In the genomic region with DNA sequence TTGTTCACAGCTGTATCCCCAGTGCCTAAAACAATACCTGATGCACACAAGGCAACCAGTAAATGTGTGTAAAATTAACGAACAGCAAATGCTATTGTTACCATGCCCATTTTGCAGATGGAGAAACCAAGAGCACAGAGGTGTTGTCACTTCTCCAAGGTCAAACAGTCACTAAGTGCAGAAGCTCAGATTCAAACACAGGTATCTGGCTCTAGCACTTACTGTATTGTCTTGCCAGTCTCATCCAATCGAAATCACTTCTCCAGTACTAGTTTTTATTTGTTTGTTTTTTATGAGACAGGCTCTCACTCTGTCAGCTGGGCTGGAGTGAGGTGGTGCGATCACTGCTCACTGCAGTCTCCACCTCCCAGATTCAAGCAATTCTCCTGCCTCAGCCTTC, we compare ENCODE assay signal across 24 cellular contexts. TPM values are rescaled to one million over a fixed set of nuclear protein-coding genes. Genes with fewer than 3 reads are reported as not detected.
A peak's percentile ranks its signal among the peaks of the same experiment; 100 is the strongest.
DNase-seq lines count a peak whose midpoint lies in the region; ATAC-seq, FAIRE-seq and TF ChIP-seq lines count a peak whose summit lies in the region.
"Had no signal": no experiment of that assay in that cellular context is flagged by ENCODE, and none has a peak within 500 bp of the region (broad histone marks: within the 10 kb centered on the region; RNA-seq: fewer than 3 reads in every experiment).

No MANE protein-coding gene starts in this region.

- H3K4me3 ChIP-seq in HepG2 (replicated peaks in 1 of 3; ENCODE audit: insufficient read depth in 1 of 3, low read depth in 2 of 3, low read length in 3 of 3), result no peak overlapping the region
- no peak overlapping the region for H3K4me3 ChIP-seq in right lobe of liver
- H3K4me3 ChIP-seq in keratinocyte (ENCODE audit: control insufficient read depth in 2 of 3, extremely low read depth in 1 of 3, insufficient read depth in 2 of 3, low read depth in 1 of 3, low read length in 3 of 3), result no peak overlapping the region
- H3K4me3 ChIP-seq: GM12878 had no signal

- H3K27ac ChIP-seq in HepG2 (ENCODE audit: extremely low read length, insufficient read depth, low read length) (no peak overlapping the region), right lobe of liver (no peak overlapping the region), keratinocyte (ENCODE audit: control insufficient read depth, insufficient read depth, low read length) (no peak overlapping the region), substantia nigra (ENCODE audit: low read depth, low read length, poor library complexity, severe bottlenecking) (no peak overlapping the region)

- peaks cover 2% of the 10 kb centered on the region for H3K9me1 ChIP-seq in keratinocyte (ENCODE audit: control insufficient read depth, extremely low read depth, insufficient read depth, low read length)

- peak overlapping the region; percentile 60; the same call in 1 of the 2 replicates for H3K27ac Mint-ChIP-seq in WTC11
- H3K27ac Mint-ChIP-seq: B cell had no signal

- no TSS peak for BruUV-seq in HepG2 (replicated peaks; lab: Mats Ljungman, UMichigan)

- in situ Hi-C loops in HepG2 (cut with HindIII; ENCODE audit: extremely low pct_ligation_motif_present, low pct_unique_long_range_greater_than_20kb), result no loop called here

- H3K4me3 Mint-ChIP-seq in WTC11, result no peak overlapping the region
- H3K4me3 Mint-ChIP-seq: B cell had no signal

- peaks cover 3% of the 10 kb centered on the region; the same call in 1 of the 2 replicates for H3K36me3 Mint-ChIP-seq in WTC11

- no peaks in the 10 kb centered on the region for H4K20me1 ChIP-seq in HepG2 (ENCODE audit: insufficient read depth, low read length)
- H4K20me1 ChIP-seq in keratinocyte (ENCODE audit: control insufficient read depth, extremely low read depth, insufficient read depth, low read length), result no peaks in the 10 kb centered on the region

- dilution Hi-C loops in keratinocyte (cut with MboI; ENCODE audit: extremely low pct_ligation_motif_present, low sequenced_read_pairs), result no loop called here

- 88% methylated on average over 3 of the region's 3 CpGs for WGBS in HepG2 (ENCODE audit: low lambda C conversion rate)
- 89% methylated on average over 3 of the region's 3 CpGs for WGBS in right lobe of liver (ENCODE audit: insufficient coverage, low coverage, low lambda C conversion rate, missing lambda C conversion rate)

- H3K27me3 Mint-ChIP-seq in WTC11 (ENCODE audit: low read depth), result peaks cover 5% of the 10 kb centered on the region; the same call in 1 of the 2 replicates
- H3K27me3 Mint-ChIP-seq: B cell; CD4-positive, alpha-beta memory T cell had no signal

- ATAC-seq in HepG2 (no peak), right lobe of liver (no peak), WTC11 (no peak)
- ATAC-seq: GM12878 had no signal

- TF ChIP-seq CTCF in HepG2 (CRISPR knock-in tag; IDR thresholded peaks at IDR 0.05) (no peak), right lobe of liver (IDR thresholded peaks at IDR 0.05) (no peak), WTC11 (IDR thresholded peaks at IDR 0.05) (no peak), keratinocyte (optimal IDR thresholded peaks at IDR 0.05 in 1 of 3, IDR thresholded peaks at IDR 0.05 in 1 of 3, conservative IDR thresholded peaks at IDR 0.05 in 1 of 3; ENCODE audit: extremely low read depth in 1 of 3, insufficient read depth in 2 of 3, low read length in 3 of 3) (no peak)

- H3K9ac ChIP-seq in HepG2 (ENCODE audit: insufficient read depth, low read depth, low read length) (no peak overlapping the region), keratinocyte (ENCODE audit: control insufficient read depth, extremely low read depth, insufficient read depth, low read length) (no peak overlapping the region)

- no peaks in the 10 kb centered on the region for H3K9me3 Mint-ChIP-seq in WTC11
- H3K9me3 Mint-ChIP-seq: CD4-positive, alpha-beta memory T cell had no signal

- peaks cover 12% of the 10 kb centered on the region for H3K4me1 Mint-ChIP-seq in WTC11

- H3K4me2 ChIP-seq in HepG2 (ENCODE audit: low read depth, low read length) (no peak overlapping the region), keratinocyte (ENCODE audit: control insufficient read depth, extremely low read depth, insufficient read depth, low read depth, low read length) (no peak overlapping the region)

- no peaks in the 10 kb centered on the region for H3K27me3 ChIP-seq in HepG2 (ENCODE audit: control insufficient read depth in 1 of 2, insufficient read depth in 2 of 2, low read length in 2 of 2)
- no peaks in the 10 kb centered on the region for H3K27me3 ChIP-seq in right lobe of liver
- no peaks in the 10 kb centered on the region for H3K27me3 ChIP-seq in keratinocyte (ENCODE audit: control insufficient read depth, extremely low read depth, insufficient read depth, low read length)

- CTCF ChIA-PET in HepG2 (lab: Yijun Ruan, JAX; ENCODE audit: low intra/inter-chr PET ratio, low total read pairs), result no interaction called here
- CTCF ChIA-PET in WTC11 (lab: Charles Lee), result no interaction called here

- H3K36me3 ChIP-seq in HepG2 (replicated peaks in 1 of 2; ENCODE audit: control insufficient read depth in 1 of 2, insufficient read depth in 2 of 2, low read length in 2 of 2) (peaks cover 1 to 2% of the 10 kb centered on the region in 2 experiments; a peak in 2 of 5 replicates), right lobe of liver (peaks cover 0 to 5% (median 0%) of the 10 kb centered on the region in 4 donors), keratinocyte (ENCODE audit: control insufficient read depth in 2 of 2, extremely low read depth in 1 of 2, insufficient read depth in 2 of 2, low read length in 2 of 2) (peaks cover 0 to 9% of the 10 kb centered on the region in 2 experiments)

- POLR2A ChIA-PET in HepG2 (lab: Yijun Ruan, JAX), result no interaction called here
- POLR2A ChIA-PET in WTC11 (lab: Charles Lee), result no interaction called here

- H3K79me2 ChIP-seq in HepG2 (ENCODE audit: insufficient read depth, low read length) (no peaks in the 10 kb centered on the region), keratinocyte (ENCODE audit: control insufficient read depth, insufficient read depth, low read length) (no peaks in the 10 kb centered on the region)

- no peak overlapping the region for H2AFZ ChIP-seq in HepG2 (ENCODE audit: low read length)
- H2AFZ ChIP-seq in keratinocyte (ENCODE audit: control insufficient read depth, low read length), result no peak overlapping the region

- DNase-seq in HepG2 (ENCODE audit: low spot score) (no peak), right lobe of liver (no peak), WTC11 (ENCODE audit: low spot score) (no peak), keratinocyte (ENCODE audit: low read depth, low spot score) (no peak), putamen (ENCODE audit: low spot score) (no peak), NK-92 (lab: John Stamatoyannopoulos, UW; ENCODE audit: unreplicated experiment) (no peak), substantia nigra (lab: John Stamatoyannopoulos, UW) (no peak), HCEC 1CT (no peak)
- DNase-seq: 8988T; CD4-positive, alpha-beta memory T cell; DMS153; GOT3; MM.1S; NCI-H1092; NCI-H1436 treated with DMSO at 0.1 percent for 48 hours; NCI-H2029; NCI-H2171; NCI-H446; NCI-H69; NK-92 treated with Interleukin-12 subunit alpha and Interleukin-12 subunit beta, amount 100 ng/mL, for 24 hours; Right ventricle myocardium superior; SW 1271 had no signal

- TF ChIP-seq POLR2A in HepG2 (IDR thresholded peaks at IDR 0.05; ENCODE audit: insufficient read depth in 1 of 2, low read depth in 2 of 2, low read length in 2 of 2) (no peak), right lobe of liver (IDR thresholded peaks at IDR 0.05) (no peak)

- FAIRE-seq in HepG2 (lab: Jason Lieb, UNC) (no peak), keratinocyte (lab: Jason Lieb, UNC) (peak; percentile 65)

- TF ChIP-seq EP300 in HepG2 (IDR thresholded peaks at IDR 0.05; ENCODE audit: low read depth in 2 of 2, low read length in 2 of 2), result no peak
- no peak for TF ChIP-seq EP300 in HepG2 (CRISPR knock-in tag; IDR thresholded peaks at IDR 0.05; ENCODE audit: borderline replicate concordance)

- no peak for TF ChIP-seq RAD21 in HepG2 (CRISPR knock-in tag; IDR thresholded peaks at IDR 0.05)

- intact Hi-C loops in HepG2 (cut with micrococcal nuclease; ENCODE audit: unreplicated experiment), result no loop called here
- intact Hi-C loops in right lobe of liver (cut with DNase I), result no loop called here

- H3K4me1 ChIP-seq in HepG2 (ENCODE audit: insufficient read depth, low read length), result peaks cover 7% of the 10 kb centered on the region
- H3K4me1 ChIP-seq in right lobe of liver, result peaks cover 0 to 6% (median 0%) of the 10 kb centered on the region in 4 donors
- peaks cover 8% of the 10 kb centered on the region for H3K4me1 ChIP-seq in keratinocyte (ENCODE audit: control insufficient read depth, extremely low read depth, insufficient read depth, low read length)

- H3K9me3 ChIP-seq in HepG2 (ENCODE audit: low read length) (no peaks in the 10 kb centered on the region), right lobe of liver (no peaks in the 10 kb centered on the region), keratinocyte (ENCODE audit: control insufficient read depth, low read depth, low read length) (no peaks in the 10 kb centered on the region)

RNA-seq across cellular contexts. Expression of gene PLD3, which starts 13.7 kb away (rescaled TPM):
- 26.8 and 45.7 TPM in 2 replicates for total RNA-seq in HepG2 (2016; rRNA removed; fragmentation: Illumina TruSeq; extraction: Trizol)
- 18.2 and 19.0 TPM in 2 replicates for total RNA-seq in HepG2 (2016; cell fraction: cytosol; rRNA removed; fragmentation: Illumina TruSeq; extraction: Trizol; ENCODE audit: low read depth)
- total RNA-seq in HepG2 (2016; cell fraction: insoluble cytoplasmic fraction; rRNA removed; fragmentation: Illumina TruSeq; extraction: Trizol), result 29.0 and 47.3 TPM in 2 replicates
- 26.1 and 41.8 TPM in 2 replicates for total RNA-seq in HepG2 (2016; cell fraction: membrane; rRNA removed; fragmentation: Illumina TruSeq; extraction: Trizol)
- 37.3 and 42.7 TPM in 2 replicates for total RNA-seq in HepG2 (2016; cell fraction: nucleus; rRNA removed; fragmentation: Illumina TruSeq; extraction: Trizol)
- polyA plus RNA-seq in HepG2 (2011; rRNA removed), result 164 and 203 TPM in 2 replicates
- polyA plus RNA-seq in HepG2 (2011; cell fraction: cytosol; rRNA removed), result 105 and 149 TPM in 2 replicates
- polyA plus RNA-seq in HepG2 (2011; cell fraction: nucleus; rRNA removed), result 114 and 115 TPM in 2 replicates
- polyA plus RNA-seq in HepG2 (2012), result 107 and 135 TPM in 2 replicates
- polyA plus RNA-seq in HepG2 (2016; cell fraction: cytosol; fragmentation: Illumina TruSeq; extraction: Trizol; ENCODE audit: low read depth), result 16.6 and 27.8 TPM in 2 replicates
- 36.6 and 37.2 TPM in 2 replicates for polyA plus RNA-seq in HepG2 (2016; cell fraction: insoluble cytoplasmic fraction; fragmentation: Illumina TruSeq; extraction: Trizol; ENCODE audit: low read depth)
- polyA plus RNA-seq in HepG2 (2016; cell fraction: membrane; fragmentation: Illumina TruSeq; extraction: Trizol; ENCODE audit: low read depth), result 34.7 and 44.6 TPM in 2 replicates
- 75.1 and 78.1 TPM in 2 replicates for polyA plus RNA-seq in HepG2 (2016; cell fraction: nucleus; fragmentation: Illumina TruSeq; extraction: Trizol; ENCODE audit: insufficient read depth, low read depth)
- 86.0 and 162 TPM in 2 replicates for polyA minus RNA-seq in HepG2 (2011; rRNA and poly(A)+ RNA removed; ENCODE audit: low replicate concordance)
- polyA minus RNA-seq in HepG2 (2011; cell fraction: cytosol; rRNA and poly(A)+ RNA removed), result 72.3 and 102 TPM in 2 replicates
- 23.6 and 31.3 TPM in 2 replicates for polyA minus RNA-seq in HepG2 (2011; cell fraction: nucleus; rRNA and poly(A)+ RNA removed)
- total RNA-seq in right lobe of liver, result 100 to 1,000 TPM in 4 of 6 experiments, 10 to 100 TPM in 2; 84.7 to 197 (median 113) TPM
- total RNA-seq in WTC11 (2021), result 190 to 200 TPM (median 193 TPM) in 3 replicates
- 102 to 179 TPM (median 137 TPM) in 3 replicates for polyA plus RNA-seq in keratinocyte
- 47.0 TPM for polyA plus RNA-seq in keratinocyte (2011; ENCODE audit: low read depth)
- 87.3 and 199 TPM in 2 replicates for polyA plus RNA-seq in keratinocyte (2011; cell fraction: cytosol; rRNA removed)
- polyA plus RNA-seq in keratinocyte (2011; cell fraction: nucleus; rRNA removed), result 164 and 247 TPM in 2 replicates
- 167 and 189 TPM in 2 replicates for polyA plus RNA-seq in keratinocyte (2012; ENCODE audit: low replicate concordance)
- 87.8 to 220 TPM (median 127 TPM) in 3 replicates for polyA minus RNA-seq in keratinocyte
- polyA minus RNA-seq in keratinocyte (2011; cell fraction: cytosol; rRNA and poly(A)+ RNA removed), result 371 TPM
- polyA minus RNA-seq in keratinocyte (2011; cell fraction: nucleus; rRNA and poly(A)+ RNA removed), result 163 and 220 TPM in 2 replicates

RNA-seq across cellular contexts. Expression of gene C19orf47, which starts 14.0 kb away (rescaled TPM):
- total RNA-seq in HepG2 (2016; rRNA removed; fragmentation: Illumina TruSeq; extraction: Trizol) (6.8 and 8.1 TPM in 2 replicates), right lobe of liver (1 to 10 TPM; 4.8 to 8.1 (median 5.5) TPM), WTC11 (2021) (14.7 to 17.2 TPM (median 15.6 TPM) in 3 replicates)
- 12.5 and 13.5 TPM in 2 replicates for total RNA-seq in HepG2 (2016; cell fraction: cytosol; rRNA removed; fragmentation: Illumina TruSeq; extraction: Trizol; ENCODE audit: low read depth)
- 5.6 and 9.0 TPM in 2 replicates for total RNA-seq in HepG2 (2016; cell fraction: insoluble cytoplasmic fraction; rRNA removed; fragmentation: Illumina TruSeq; extraction: Trizol)
- total RNA-seq in HepG2 (2016; cell fraction: membrane; rRNA removed; fragmentation: Illumina TruSeq; extraction: Trizol), result 18.7 and 22.9 TPM in 2 replicates
- 3.6 and 5.4 TPM in 2 replicates for total RNA-seq in HepG2 (2016; cell fraction: nucleus; rRNA removed; fragmentation: Illumina TruSeq; extraction: Trizol)
- polyA plus RNA-seq in HepG2 (2011; rRNA removed) (10.6 and 11.1 TPM in 2 replicates), keratinocyte (13.3 to 16.0 TPM (median 15.4 TPM) in 3 replicates)
- polyA plus RNA-seq in HepG2 (2011; cell fraction: cytosol; rRNA removed), result 6.7 and 7.2 TPM in 2 replicates
- 10.7 and 10.8 TPM in 2 replicates for polyA plus RNA-seq in HepG2 (2011; cell fraction: nucleus; rRNA removed)
- 3.6 and 4.2 TPM in 2 replicates for polyA plus RNA-seq in HepG2 (2012)
- polyA plus RNA-seq in HepG2 (2016; cell fraction: cytosol; fragmentation: Illumina TruSeq; extraction: Trizol; ENCODE audit: low read depth), result 12.8 and 17.0 TPM in 2 replicates
- polyA plus RNA-seq in HepG2 (2016; cell fraction: insoluble cytoplasmic fraction; fragmentation: Illumina TruSeq; extraction: Trizol; ENCODE audit: low read depth), result 9.6 and 11.1 TPM in 2 replicates
- polyA plus RNA-seq in HepG2 (2016; cell fraction: membrane; fragmentation: Illumina TruSeq; extraction: Trizol; ENCODE audit: low read depth), result 23.8 and 24.6 TPM in 2 replicates
- 12.8 and 13.4 TPM in 2 replicates for polyA plus RNA-seq in HepG2 (2016; cell fraction: nucleus; fragmentation: Illumina TruSeq; extraction: Trizol; ENCODE audit: insufficient read depth, low read depth)
- polyA minus RNA-seq in HepG2 (2011; rRNA and poly(A)+ RNA removed; ENCODE audit: low replicate concordance), result 18.0 and 74.8 TPM in 2 replicates
- 7.0 and 8.4 TPM in 2 replicates for polyA minus RNA-seq in HepG2 (2011; cell fraction: cytosol; rRNA and poly(A)+ RNA removed)
- 6.8 and 7.3 TPM in 2 replicates for polyA minus RNA-seq in HepG2 (2011; cell fraction: nucleus; rRNA and poly(A)+ RNA removed)
- 6.7 TPM for polyA plus RNA-seq in keratinocyte (2011; ENCODE audit: low read depth)
- 10.2 and 16.9 TPM in 2 replicates for polyA plus RNA-seq in keratinocyte (2011; cell fraction: cytosol; rRNA removed)
- 12.7 and 17.7 TPM in 2 replicates for polyA plus RNA-seq in keratinocyte (2011; cell fraction: nucleus; rRNA removed)
- polyA plus RNA-seq in keratinocyte (2012; ENCODE audit: low replicate concordance), result 4.5 and 13.5 TPM in 2 replicates
- 29.7 to 50.2 TPM (median 32.6 TPM) in 3 replicates for polyA minus RNA-seq in keratinocyte
- polyA minus RNA-seq in keratinocyte (2011; cell fraction: cytosol; rRNA and poly(A)+ RNA removed), result 21.5 TPM
- 9.4 and 13.0 TPM in 2 replicates for polyA minus RNA-seq in keratinocyte (2011; cell fraction: nucleus; rRNA and poly(A)+ RNA removed)

RNA-seq across cellular contexts. Expression of gene HIPK4, which starts 27.8 kb away (rescaled TPM):
- total RNA-seq in HepG2 (2016; rRNA removed; fragmentation: Illumina TruSeq; extraction: Trizol), result not detected in 2 replicates
- total RNA-seq in HepG2 (2016; cell fraction: cytosol; rRNA removed; fragmentation: Illumina TruSeq; extraction: Trizol; ENCODE audit: low read depth), result not detected in 2 replicates
- total RNA-seq in HepG2 (2016; cell fraction: insoluble cytoplasmic fraction; rRNA removed; fragmentation: Illumina TruSeq; extraction: Trizol), result not detected in 2 replicates
- not detected in 2 replicates for total RNA-seq in HepG2 (2016; cell fraction: membrane; rRNA removed; fragmentation: Illumina TruSeq; extraction: Trizol)
- total RNA-seq in HepG2 (2016; cell fraction: nucleus; rRNA removed; fragmentation: Illumina TruSeq; extraction: Trizol), result not detected in 2 replicates
- polyA plus RNA-seq in HepG2 (2011; rRNA removed), result 0.03 TPM in 1 of 2 replicates, not detected in the other
- 0.03 TPM in 1 of 2 replicates, not detected in the other for polyA plus RNA-seq in HepG2 (2011; cell fraction: cytosol; rRNA removed)
- not detected in 2 replicates for polyA plus RNA-seq in HepG2 (2011; cell fraction: nucleus; rRNA removed)
- not detected in 2 replicates for polyA plus RNA-seq in HepG2 (2012)
- polyA plus RNA-seq in HepG2 (2016; cell fraction: cytosol; fragmentation: Illumina TruSeq; extraction: Trizol; ENCODE audit: low read depth), result not detected in 2 replicates
- polyA plus RNA-seq in HepG2 (2016; cell fraction: insoluble cytoplasmic fraction; fragmentation: Illumina TruSeq; extraction: Trizol; ENCODE audit: low read depth), result not detected in 2 replicates
- polyA plus RNA-seq in HepG2 (2016; cell fraction: membrane; fragmentation: Illumina TruSeq; extraction: Trizol; ENCODE audit: low read depth), result not detected in 2 replicates
- polyA plus RNA-seq in HepG2 (2016; cell fraction: nucleus; fragmentation: Illumina TruSeq; extraction: Trizol; ENCODE audit: insufficient read depth, low read depth), result not detected in 2 replicates
- 0.07 TPM in 1 of 2 replicates, not detected in the other for polyA minus RNA-seq in HepG2 (2011; rRNA and poly(A)+ RNA removed; ENCODE audit: low replicate concordance)
- polyA minus RNA-seq in HepG2 (2011; cell fraction: cytosol; rRNA and poly(A)+ RNA removed), result not detected in 2 replicates
- polyA minus RNA-seq in HepG2 (2011; cell fraction: nucleus; rRNA and poly(A)+ RNA removed), result not detected in 2 replicates
- under 1 TPM in 1 of 6 experiments, not detected in 5; 0.15 TPM for total RNA-seq in right lobe of liver
- total RNA-seq in WTC11 (2021), result 0.21 to 0.31 TPM (median 0.25 TPM) in 3 replicates
- polyA plus RNA-seq in keratinocyte, result 0.03 to 0.06 TPM in 2 of 3 replicates, not detected in the other
- polyA plus RNA-seq in keratinocyte (2011; ENCODE audit: low read depth), result not detected
- 0.04 and 0.06 TPM in 2 replicates for polyA plus RNA-seq in keratinocyte (2011; cell fraction: cytosol; rRNA removed)
- polyA plus RNA-seq in keratinocyte (2011; cell fraction: nucleus; rRNA removed), result not detected in 2 replicates
- 0.05 and 0.08 TPM in 2 replicates for polyA plus RNA-seq in keratinocyte (2012; ENCODE audit: low replicate concordance)
- polyA minus RNA-seq in keratinocyte, result 0.07 TPM in 1 of 3 replicates, not detected in the others
- not detected for polyA minus RNA-seq in keratinocyte (2011; cell fraction: cytosol; rRNA and poly(A)+ RNA removed)
- not detected in 2 replicates for polyA minus RNA-seq in keratinocyte (2011; cell fraction: nucleus; rRNA and poly(A)+ RNA removed)
- total RNA-seq: CD4-positive, alpha-beta memory T cell; Right ventricle myocardium superior had no signal
- polyA plus RNA-seq: CD4-positive, alpha-beta memory T cell had no signal

RNA-seq across cellular contexts. Expression of gene PRX, which starts 51.0 kb away (rescaled TPM):
- 0.46 and 0.66 TPM in 2 replicates for total RNA-seq in HepG2 (2016; rRNA removed; fragmentation: Illumina TruSeq; extraction: Trizol)
- not detected in 2 replicates for total RNA-seq in HepG2 (2016; cell fraction: cytosol; rRNA removed; fragmentation: Illumina TruSeq; extraction: Trizol; ENCODE audit: low read depth)
- 0.39 and 0.78 TPM in 2 replicates for total RNA-seq in HepG2 (2016; cell fraction: insoluble cytoplasmic fraction; rRNA removed; fragmentation: Illumina TruSeq; extraction: Trizol)
- total RNA-seq in HepG2 (2016; cell fraction: membrane; rRNA removed; fragmentation: Illumina TruSeq; extraction: Trizol), result 0.03 and 0.12 TPM in 2 replicates
- 0.38 and 0.40 TPM in 2 replicates for total RNA-seq in HepG2 (2016; cell fraction: nucleus; rRNA removed; fragmentation: Illumina TruSeq; extraction: Trizol)
- polyA plus RNA-seq in HepG2 (2011; rRNA removed), result 0.66 and 0.99 TPM in 2 replicates
- polyA plus RNA-seq in HepG2 (2011; cell fraction: cytosol; rRNA removed), result 0.79 and 0.94 TPM in 2 replicates
- polyA plus RNA-seq in HepG2 (2011; cell fraction: nucleus; rRNA removed), result 0.76 and 0.99 TPM in 2 replicates
- polyA plus RNA-seq in HepG2 (2012), result 0.85 and 1.1 TPM in 2 replicates
- polyA plus RNA-seq in HepG2 (2016; cell fraction: cytosol; fragmentation: Illumina TruSeq; extraction: Trizol; ENCODE audit: low read depth), result not detected in 2 replicates
- polyA plus RNA-seq in HepG2 (2016; cell fraction: insoluble cytoplasmic fraction; fragmentation: Illumina TruSeq; extraction: Trizol; ENCODE audit: low read depth), result 0.25 and 0.53 TPM in 2 replicates
- 0.03 and 0.06 TPM in 2 replicates for polyA plus RNA-seq in HepG2 (2016; cell fraction: membrane; fragmentation: Illumina TruSeq; extraction: Trizol; ENCODE audit: low read depth)
- polyA plus RNA-seq in HepG2 (2016; cell fraction: nucleus; fragmentation: Illumina TruSeq; extraction: Trizol; ENCODE audit: insufficient read depth, low read depth), result 1.1 TPM in 2 replicates
- polyA minus RNA-seq in HepG2 (2011; rRNA and poly(A)+ RNA removed; ENCODE audit: low replicate concordance), result 0.51 and 1.1 TPM in 2 replicates
- 0.53 and 0.89 TPM in 2 replicates for polyA minus RNA-seq in HepG2 (2011; cell fraction: cytosol; rRNA and poly(A)+ RNA removed)
- 0.52 and 0.62 TPM in 2 replicates for polyA minus RNA-seq in HepG2 (2011; cell fraction: nucleus; rRNA and poly(A)+ RNA removed)
- under 1 TPM; 0.37 to 0.99 (median 0.60) TPM for total RNA-seq in right lobe of liver
- 8.2 to 8.4 TPM (median 8.3 TPM) in 3 replicates for total RNA-seq in WTC11 (2021)
- 0.22 to 0.49 TPM (median 0.42 TPM) in 3 replicates for polyA plus RNA-seq in keratinocyte
- 0.56 TPM for polyA plus RNA-seq in keratinocyte (2011; ENCODE audit: low read depth)
- polyA plus RNA-seq in keratinocyte (2011; cell fraction: cytosol; rRNA removed), result 0.21 and 0.45 TPM in 2 replicates
- polyA plus RNA-seq in keratinocyte (2011; cell fraction: nucleus; rRNA removed), result 0.82 and 1.0 TPM in 2 replicates
- 0.45 and 0.90 TPM in 2 replicates for polyA plus RNA-seq in keratinocyte (2012; ENCODE audit: low replicate concordance)
- polyA minus RNA-seq in keratinocyte, result 0.13 to 0.33 TPM (median 0.32 TPM) in 3 replicates
- 0.58 TPM for polyA minus RNA-seq in keratinocyte (2011; cell fraction: cytosol; rRNA and poly(A)+ RNA removed)
- polyA minus RNA-seq in keratinocyte (2011; cell fraction: nucleus; rRNA and poly(A)+ RNA removed), result 0.32 and 0.47 TPM in 2 replicates
